In genomic region chr19:2944403-2944774, GRCh38 we compare ENCODE assay signal across 9 cellular contexts. TPM values are rescaled to one million over a fixed set of nuclear protein-coding genes. Genes with fewer than 3 reads are reported as not detected.
DNase-seq lines count a peak whose midpoint lies in the region; ATAC-seq, FAIRE-seq and TF ChIP-seq lines count a peak whose summit lies in the region.
"Had no signal": no experiment of that assay in that cellular context is flagged by ENCODE, and none has a peak within 500 bp of the region (broad histone marks: within the 10 kb centered on the region; RNA-seq: fewer than 3 reads in every experiment).

No MANE protein-coding gene starts in this region.

- intact Hi-C loops in breast epithelium (cut with DNase I; ENCODE audit: low total_unique reads) = no loop called here
- intact Hi-C loops in mucosa of descending colon (cut with DNase I, micrococcal nuclease) = no loop called here

- H3K27ac Mint-ChIP-seq in HFFc6 = peak overlapping the region; percentile 56; the same call in 1 of the 2 replicates

- no peak for TF ChIP-seq RAD21 in A549 (conservative IDR thresholded peaks at IDR 0.05 in 1 of 2, IDR thresholded peaks at IDR 0.05 in 1 of 2)

- no peaks in the 10 kb centered on the region for H3K9me3 Mint-ChIP-seq in HFFc6

- H3K4me2 ChIP-seq in A549 = peak overlapping the region; percentile 92

- H3K4me3 ChIP-seq in A549 (peak overlapping the region; percentile 95), breast epithelium (peak overlapping the region; percentile 88 to 93 (median 92)), mucosa of descending colon (peak overlapping the region; percentile 61)

- H3K27me3 ChIP-seq in breast epithelium = no peaks in the 10 kb centered on the region

- TF ChIP-seq POLR2A in A549 (IDR thresholded peaks at IDR 0.05; ENCODE audit: low read length) (no peak), breast epithelium (IDR thresholded peaks at IDR 0.05) (no peak)

- POLR2A ChIA-PET in A549 (lab: Yijun Ruan, JAX) = no interaction called here

- peak overlapping the region; percentile 77 to 86 for H3K27ac ChIP-seq in A549
- peak overlapping the region; percentile 97 to 98 for H3K27ac ChIP-seq in breast epithelium

- H3K9me3 ChIP-seq in A549 (no peaks in the 10 kb centered on the region), breast epithelium (no peaks in the 10 kb centered on the region), mucosa of descending colon (no peaks in the 10 kb centered on the region)

- peaks cover 7% of the 10 kb centered on the region for H3K4me1 Mint-ChIP-seq in HFFc6 (ENCODE audit: low read depth)

- CTCF ChIA-PET in A549 (lab: Yijun Ruan, JAX) = interaction anchor here (0.8 to 1.0 kb wide), 2 partner anchors 57 to 516 kb away, joined by 3 to 4 read pairs; no protein-coding TSS in a partner anchor

- H3K4me3 Mint-ChIP-seq in HFFc6 = peak overlapping the region; percentile 95

- H3K4me1 ChIP-seq in A549 = peaks cover 5% of the 10 kb centered on the region
- H3K4me1 ChIP-seq in breast epithelium = peaks cover 3 to 4% of the 10 kb centered on the region in 2 donors
- peaks cover 8% of the 10 kb centered on the region for H3K4me1 ChIP-seq in mucosa of descending colon (ENCODE audit: low read depth)

- 5% methylated on average over 4 of the region's 23 CpGs for WGBS in A549 (ENCODE audit: missing lambda C conversion rate)

- H3K36me3 Mint-ChIP-seq in HFFc6 (ENCODE audit: low read depth) = peaks cover 10% of the 10 kb centered on the region

- TF ChIP-seq CTCF in A549 (IDR thresholded peaks at IDR 0.05) (no peak), HFFc6 (IDR thresholded peaks at IDR 0.05) (no peak), breast epithelium (IDR thresholded peaks at IDR 0.05) (no peak), mucosa of descending colon (IDR thresholded peaks at IDR 0.05) (no peak)

- no peak for FAIRE-seq in A549 (lab: Jason Lieb, UNC)

- H3K27me3 Mint-ChIP-seq in HFFc6 (ENCODE audit: insufficient read depth) = peaks cover 4% of the 10 kb centered on the region

- no peaks in the 10 kb centered on the region for H3K36me3 ChIP-seq in breast epithelium
- peaks cover 5% of the 10 kb centered on the region for H3K36me3 ChIP-seq in mucosa of descending colon (ENCODE audit: low read depth)

- DNase-seq in A549 (ENCODE audit: low read depth in 1 of 2, low spot score in 1 of 2) (no peak), HFFc6 (no peak), breast epithelium (ENCODE audit: low spot score in 2 of 2) (no peak), mucosa of descending colon (no peak), hippocampal formation (lab: John Stamatoyannopoulos, UW) (no peak), NOMO-1 (lab: John Stamatoyannopoulos, UW; ENCODE audit: unreplicated experiment in 2 of 2) (no peak), NCI-H345 treated with DMSO at 0.1 percent for 48 hours (lab: John Stamatoyannopoulos, UW; ENCODE audit: unreplicated experiment) (no peak)

- no peak for TF ChIP-seq EP300 in A549 (IDR thresholded peaks at IDR 0.05)

- ATAC-seq in A549 = peak; percentile 41 to 47; a peak in 4 of 6 replicates
- ATAC-seq in mucosa of descending colon = no peak
- no peak for ATAC-seq in GM18909 (IDR thresholded peaks at IDR 0.05; ENCODE audit: poor library complexity, unreplicated experiment)

TF ChIP-seq in A549, 52 proteins besides CTCF, POLR2A, EP300 and RAD21:
- TF ChIP-seq E2F6 (IDR thresholded peaks at IDR 0.05; ENCODE audit: borderline replicate concordance, low read depth) = 0 out of 2 replicates have a peak, but pooled peaks have one; percentile 14
- peak; percentile 18; the same call in 1 of the 2 replicates for TF ChIP-seq PHF8 (IDR thresholded peaks at IDR 0.05; ENCODE audit: borderline replicate concordance, low read depth)
- no peak for TF ChIP-seq FOSL2 (IDR thresholded peaks at IDR 0.05)
- TF ChIP-seq FOSL2 (CRISPR knock-in tag; IDR thresholded peaks at IDR 0.05) = no peak

RNA-seq across cellular contexts. Expression of gene ZNF77, which starts 0.4 kb away (rescaled TPM):
- polyA plus RNA-seq in A549 (2011; rRNA removed) (3.4 and 4.1 TPM in 2 replicates), A549 (2017; fragmentation: RNase III; extraction: RNeasy Plus Mini Kit Qiagen cat#74134 plus additional on column Dnase treatment) (1.7 to 1.9 TPM (median 1.7 TPM) in 3 replicates)
- polyA plus RNA-seq in A549 (2012; cell fraction: cytosol; rRNA removed) = 1.7 and 1.8 TPM in 2 replicates
- polyA plus RNA-seq in A549 (2012; cell fraction: nucleus; rRNA removed) = 1.2 and 1.3 TPM in 2 replicates
- polyA minus RNA-seq in A549 (2011; rRNA and poly(A)+ RNA removed) = 3.1 and 4.1 TPM in 2 replicates
- total RNA-seq in HFFc6 (2021; fragmentation: NEBNext Ultra II Directional; extraction: Animal tissue kit (Norgen Biotek cat#: 25700)) = 1 to 10 TPM; 1.7 to 2.6 (median 2.2) TPM
- total RNA-seq in breast epithelium (1 to 10 TPM; 2.2 to 5.1 (median 4.9) TPM), mucosa of descending colon (1 to 10 TPM; 4.1 to 4.5 (median 4.1) TPM)

RNA-seq across cellular contexts. Expression of gene TLE6, which starts 33.0 kb away (rescaled TPM):
- polyA plus RNA-seq in A549 (2011; rRNA removed) = 3.1 and 6.1 TPM in 2 replicates
- polyA plus RNA-seq in A549 (2012; cell fraction: cytosol; rRNA removed) = 2.7 and 3.7 TPM in 2 replicates
- polyA plus RNA-seq in A549 (2012; cell fraction: nucleus; rRNA removed) = 7.6 TPM in 2 replicates
- 4.2 to 5.4 TPM (median 5.1 TPM) in 3 replicates for polyA plus RNA-seq in A549 (2017; fragmentation: RNase III; extraction: RNeasy Plus Mini Kit Qiagen cat#74134 plus additional on column Dnase treatment)
- polyA minus RNA-seq in A549 (2011; rRNA and poly(A)+ RNA removed) = 3.2 and 5.1 TPM in 2 replicates
- total RNA-seq in HFFc6 (2021; fragmentation: NEBNext Ultra II Directional; extraction: Animal tissue kit (Norgen Biotek cat#: 25700)) = 1 to 10 TPM in 5 of 6 experiments, under 1 TPM in 1; 0.82 to 3.0 (median 1.2) TPM
- 1 to 10 TPM; 1.6 to 4.3 (median 3.2) TPM for total RNA-seq in breast epithelium
- total RNA-seq in mucosa of descending colon = 1 to 10 TPM; 1.8 to 4.1 (median 3.0) TPM
- total RNA-seq: myocyte had no signal

RNA-seq across cellular contexts. Expression of gene ZNF57, which starts 43.7 kb away (rescaled TPM):
- polyA plus RNA-seq in A549 (2011; rRNA removed) = 2.6 and 3.3 TPM in 2 replicates
- polyA plus RNA-seq in A549 (2012; cell fraction: cytosol; rRNA removed) = 1.0 and 1.1 TPM in 2 replicates
- 0.73 and 1.1 TPM in 2 replicates for polyA plus RNA-seq in A549 (2012; cell fraction: nucleus; rRNA removed)
- polyA plus RNA-seq in A549 (2017; fragmentation: RNase III; extraction: RNeasy Plus Mini Kit Qiagen cat#74134 plus additional on column Dnase treatment) = 1.9 to 2.5 TPM (median 2.2 TPM) in 3 replicates
- polyA minus RNA-seq in A549 (2011; rRNA and poly(A)+ RNA removed) = 3.9 and 4.0 TPM in 2 replicates
- total RNA-seq in HFFc6 (2021; fragmentation: NEBNext Ultra II Directional; extraction: Animal tissue kit (Norgen Biotek cat#: 25700)) = 1 to 10 TPM; 1.7 to 2.4 (median 1.8) TPM
- total RNA-seq in breast epithelium = 1 to 10 TPM; 2.7 to 9.2 (median 6.9) TPM
- 10 to 100 TPM in 2 of 3 donors, 1 to 10 TPM in 1; 8.9 to 19.1 (median 14.4) TPM for total RNA-seq in mucosa of descending colon

Comparison
In these comparisons a context has a peak if more than half of its experiments do, and no peak if none do; other contexts are left out.
1. ATAC-seq: peak in A549 (2 of 2); none in mucosa of descending colon (single experiment) and GM18909 (single experiment).
2. Peak in every context shown above with its lines, with median percentiles within 50 percentile points of each other: H3K4me3 ChIP-seq.